ENCODE assay signal across 8 cellular contexts in the genomic region with DNA sequence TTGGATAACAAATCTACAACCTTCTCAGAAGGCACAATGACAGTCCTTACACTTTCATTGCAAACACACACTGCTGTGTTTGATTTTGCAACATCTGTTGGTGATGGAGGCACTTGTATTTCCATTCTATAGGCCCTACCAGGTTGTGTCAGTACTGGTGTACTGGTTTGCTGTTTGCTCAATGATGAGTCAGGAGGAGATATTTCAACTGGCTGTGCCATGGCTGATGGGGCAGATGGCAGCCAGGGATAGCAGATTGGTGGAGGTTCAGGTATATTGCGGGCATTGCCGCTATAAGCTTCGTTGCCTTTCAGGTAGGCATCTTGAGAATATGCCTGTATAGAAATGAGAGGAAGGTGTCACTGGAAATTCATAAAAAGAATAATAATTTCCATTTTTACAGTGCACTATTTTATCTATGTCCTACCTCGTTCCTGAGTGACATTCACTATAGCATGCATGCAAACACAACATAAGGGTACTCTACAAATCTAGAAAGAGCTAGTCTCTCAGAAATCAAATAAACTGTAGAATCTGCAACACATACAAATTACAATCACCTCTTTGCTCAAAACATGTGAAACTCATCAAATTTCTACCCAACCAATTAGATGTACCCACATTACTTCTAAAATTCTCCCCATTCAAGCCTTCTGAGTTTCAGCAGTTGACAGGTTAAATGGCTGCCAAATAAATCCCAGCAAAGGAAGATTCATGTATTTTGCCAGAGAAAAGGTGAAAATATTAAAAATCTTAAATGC.
DNase-seq lines count a peak whose midpoint lies in the region; ATAC-seq, FAIRE-seq and TF ChIP-seq lines count a peak whose summit lies in the region.
"Not testable (repeated sequence)": the region's sequence is repeated elsewhere in the genome, so short reads cannot be mapped to it uniquely, and the experiment has no call there.

No MANE protein-coding gene starts in this region.

- not testable (repeated sequence) for H3K79me2 ChIP-seq in neural cell (replicated peaks; ENCODE audit: insufficient read depth, low read length)

- intact Hi-C loops in CD4-positive, alpha-beta memory T cell (cut with micrococcal nuclease) = not testable (repeated sequence)

- not testable (repeated sequence) for TF ChIP-seq EP300 in neural cell (conservative IDR thresholded peaks at IDR 0.05; ENCODE audit: poor library complexity, severe bottlenecking)

- not testable (repeated sequence) for H3K9me3 ChIP-seq in CD4-positive, alpha-beta memory T cell (ENCODE audit: control insufficient read depth in 1 of 2, low read length in 2 of 2); neural cell (ENCODE audit: low read length)

- H3K27ac Mint-ChIP-seq in CD4-positive, alpha-beta memory T cell = peak overlapping the region in 6 of 7 donors; percentile 3 to 90 (median 80)
- H3K27ac Mint-ChIP-seq in T-cell = peak overlapping the region; percentile 94
- peak overlapping the region; percentile 70 for H3K27ac Mint-ChIP-seq in activated naive CD4-positive, alpha-beta T cell treated with anti-CD3 and anti-CD28 coated beads, Interleukin-2, amount 10 ng/mL, durations not matched to agents 7 days and 5 days

- DNase-seq in CD4-positive, alpha-beta memory T cell; T-cell; activated naive CD4-positive, alpha-beta T cell treated with anti-CD3 and anti-CD28 coated beads, Interleukin-2, amount 10 ng/mL, durations not matched to agents 7 days and 5 days; urothelium cell line (ENCODE audit: low spot score): not testable (repeated sequence)
- peak; percentile 57 for DNase-seq in G401 (ENCODE audit: low spot score)
- DNase-seq in cerebellar cortex (ENCODE audit: low spot score) = peak; percentile 50
- peak in 1 of 2 donors; percentile 12 for DNase-seq in foreskin keratinocyte

- not testable (repeated sequence) for H2AFZ ChIP-seq in neural cell (ENCODE audit: low read depth, low read length)

- peak overlapping the region in 2 of 8 donors; percentile 20 to 39 for H3K4me3 Mint-ChIP-seq in CD4-positive, alpha-beta memory T cell
- H3K4me3 Mint-ChIP-seq in T-cell = peak overlapping the region in 1 of 3 donors; percentile 48
- H3K4me3 Mint-ChIP-seq in activated naive CD4-positive, alpha-beta T cell treated with anti-CD3 and anti-CD28 coated beads, Interleukin-2, amount 10 ng/mL, durations not matched to agents 7 days and 5 days = not testable (repeated sequence)

- H3K4me1 ChIP-seq in CD4-positive, alpha-beta memory T cell (ENCODE audit: insufficient read depth, low read length) = peaks cover 24% of the 10 kb centered on the region
- H3K4me1 ChIP-seq in foreskin keratinocyte = peaks cover 20% of the 10 kb centered on the region

- H4K20me1 ChIP-seq in neural cell (ENCODE audit: insufficient read depth) = not testable (repeated sequence)

- peak overlapping the region; percentile 73 for H3K9ac ChIP-seq in neural cell (ENCODE audit: low read length)

- not testable (repeated sequence) for H3K27me3 ChIP-seq in CD4-positive, alpha-beta memory T cell (ENCODE audit: insufficient read depth, low read length); foreskin keratinocyte; neural cell (ENCODE audit: insufficient read depth, low read depth, low read length)

- TF ChIP-seq RAD21 in neural cell (conservative IDR thresholded peaks at IDR 0.05) = not testable (repeated sequence)

- not testable (repeated sequence) for H3K36me3 Mint-ChIP-seq in CD4-positive, alpha-beta memory T cell; activated naive CD4-positive, alpha-beta T cell treated with anti-CD3 and anti-CD28 coated beads, Interleukin-2, amount 10 ng/mL, durations not matched to agents 7 days and 5 days
- H3K36me3 Mint-ChIP-seq in T-cell = peaks cover 11% of the 10 kb centered on the region

- H3K9me2 ChIP-seq in neural cell (ENCODE audit: insufficient read depth, low read length) = not testable (repeated sequence)

- not testable (repeated sequence) for ATAC-seq in T-cell (replicated peaks in 1 of 4)
- ATAC-seq in foreskin keratinocyte = peak; percentile 18

- H3K4me2 ChIP-seq in neural cell (ENCODE audit: low read length) = peak overlapping the region; percentile 73

- not testable (repeated sequence) for H3K36me3 ChIP-seq in CD4-positive, alpha-beta memory T cell (ENCODE audit: insufficient read depth, low read length); neural cell (ENCODE audit: insufficient read depth, low read length)

- not testable (repeated sequence) for H3K27me3 Mint-ChIP-seq in CD4-positive, alpha-beta memory T cell; T-cell; activated naive CD4-positive, alpha-beta T cell treated with anti-CD3 and anti-CD28 coated beads, Interleukin-2, amount 10 ng/mL, durations not matched to agents 7 days and 5 days

- TF ChIP-seq CTCF in foreskin keratinocyte (conservative IDR thresholded peaks at IDR 0.05); neural cell (IDR thresholded peaks at IDR 0.05; ENCODE audit: poor library complexity, severe bottlenecking): not testable (repeated sequence)

- H3K27ac ChIP-seq in CD4-positive, alpha-beta memory T cell (ENCODE audit: low read depth, low read length); foreskin keratinocyte; neural cell (ENCODE audit: low read length): not testable (repeated sequence)

- FAIRE-seq in urothelium cell line (lab: Jason Lieb, UNC) = peak; percentile 62

- POLR2A ChIA-PET in CD4-positive, alpha-beta memory T cell (lab: Charles Lee; ENCODE audit: partially characterized antibody) = interaction anchor here (0.7 to 2.4 kb wide), 5 partner anchors 8 to 395 kb away, joined by 3 to 46 read pairs (median 3); a partner anchor contains a TSS
- POLR2A ChIA-PET in T-cell (lab: Charles Lee) = interaction anchor here in 1 of 2 donors (0.5 to 0.7 kb wide), 2 partner anchors 327 to 1254 kb away, joined by 3 to 4 read pairs; no protein-coding TSS in a partner anchor

- H3F3A ChIP-seq in neural cell (ENCODE audit: insufficient read depth, low read length, poor library complexity, severe bottlenecking) = not testable (repeated sequence)

- H3K4me3 ChIP-seq in CD4-positive, alpha-beta memory T cell (ENCODE audit: low read length in 2 of 2) = not testable (repeated sequence)
- H3K4me3 ChIP-seq in neural cell (ENCODE audit: low read length) = peak overlapping the region; percentile 65

- CTCF ChIA-PET in CD4-positive, alpha-beta memory T cell (lab: Charles Lee; ENCODE audit: partially characterized antibody) = interaction anchor here (1.1 to 3.4 kb wide), 5 partner anchors 14 to 463 kb away, joined by 3 to 17 read pairs (median 5); no protein-coding TSS in a partner anchor
- CTCF ChIA-PET in T-cell (lab: Charles Lee) = interaction anchor here (0.7 to 1.8 kb wide), 5 partner anchors 8 to 395 kb away, joined by 3 to 15 read pairs (median 6); a partner anchor contains a TSS
- CTCF ChIA-PET in activated naive CD4-positive, alpha-beta T cell treated with anti-CD3 and anti-CD28 coated beads, Interleukin-2, amount 10 ng/mL, durations not matched to agents 7 days and 5 days (lab: Charles Lee) = interaction anchor here (1.3 to 1.8 kb wide), 2 partner anchors 22 to 460 kb away, joined by 3 to 4 read pairs; no protein-coding TSS in a partner anchor

- H3K9me3 Mint-ChIP-seq in CD4-positive, alpha-beta memory T cell; T-cell; activated naive CD4-positive, alpha-beta T cell treated with anti-CD3 and anti-CD28 coated beads, Interleukin-2, amount 10 ng/mL, durations not matched to agents 7 days and 5 days: not testable (repeated sequence)

- H3K4me1 Mint-ChIP-seq in CD4-positive, alpha-beta memory T cell = peaks cover 18 to 38% (median 28%) of the 10 kb centered on the region in 4 donors
- peaks cover 28 to 56% (median 41%) of the 10 kb centered on the region in 3 donors for H3K4me1 Mint-ChIP-seq in T-cell
- peaks cover 29% of the 10 kb centered on the region for H3K4me1 Mint-ChIP-seq in activated naive CD4-positive, alpha-beta T cell treated with anti-CD3 and anti-CD28 coated beads, Interleukin-2, amount 10 ng/mL, durations not matched to agents 7 days and 5 days

- in situ Hi-C loops in G401 (cut with HindIII; ENCODE audit: low sequenced_read_pairs) = not testable (repeated sequence)
